Comparison of ENCODE assay signal across 16 cellular contexts in the genomic region with DNA sequence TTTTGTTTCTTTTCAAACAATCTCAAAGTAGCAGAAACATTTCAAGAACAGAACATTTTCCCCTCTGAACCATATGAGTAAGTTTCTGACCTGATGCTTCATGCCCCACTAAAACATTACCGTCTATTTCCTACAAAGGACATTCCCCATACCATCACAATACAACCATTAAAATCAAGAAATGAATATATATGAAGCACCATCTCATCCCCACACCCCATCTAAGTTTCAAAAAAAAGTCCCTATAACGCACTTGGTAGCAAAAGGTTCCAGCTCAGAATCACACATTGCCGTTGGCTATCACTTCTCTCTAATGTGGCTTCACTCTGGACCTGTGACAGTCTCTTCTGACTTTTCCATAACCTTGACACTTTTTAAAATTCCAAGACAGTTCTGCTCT. TPM values are rescaled to one million over a fixed set of nuclear protein-coding genes. Genes with fewer than 3 reads are reported as not detected.
DNase-seq lines count a peak whose midpoint lies in the region; ATAC-seq lines count a peak whose summit lies in the region.
"Had no signal": no experiment of that assay in that cellular context is flagged by ENCODE, and none has a peak within 500 bp of the region (broad histone marks: within the 10 kb centered on the region; RNA-seq: fewer than 3 reads in every experiment).

No MANE protein-coding gene starts in this region.

- H2BK5ac ChIP-seq in trophoblast cell (ENCODE audit: low read depth, low read length, poor library complexity), result no peak overlapping the region

- H2BK120ac ChIP-seq in trophoblast cell (ENCODE audit: insufficient read depth, low read length, poor library complexity), result no peak overlapping the region

- H2BK12ac ChIP-seq in trophoblast cell (ENCODE audit: low read length), result no peak overlapping the region

- H3K4me2 ChIP-seq in trophoblast cell (ENCODE audit: low read length), result no peak overlapping the region

- H4K12ac ChIP-seq in trophoblast cell (ENCODE audit: low read depth, low read length), result no peak overlapping the region

- H3K4me1 ChIP-seq in trophoblast cell (ENCODE audit: control insufficient read depth in 1 of 2, insufficient read depth in 2 of 2, low read length in 2 of 2), result no peaks in the 10 kb centered on the region
- H3K4me1 ChIP-seq: ascending aorta, HAP-1, pancreas had no signal

- CTCF ChIA-PET in activated naive CD4-positive, alpha-beta T cell treated with anti-CD3 and anti-CD28 coated beads for 36 hours (lab: Charles Lee), result interaction anchor here (0.6 to 0.9 kb wide), 3 partner anchors 11 to 317 kb away, joined by 3 read pairs; no protein-coding TSS in a partner anchor

- H2AFZ ChIP-seq in trophoblast cell (ENCODE audit: insufficient read depth, low read length, poor library complexity), result no peak overlapping the region

- no peak overlapping the region for H3K18ac ChIP-seq in trophoblast cell (ENCODE audit: low read length)

- H3K9ac ChIP-seq in trophoblast cell (ENCODE audit: low read length), result no peak overlapping the region

- no peaks in the 10 kb centered on the region for H3K9me3 Mint-ChIP-seq in activated naive CD4-positive, alpha-beta T cell treated with anti-CD3 and anti-CD28 coated beads for 36 hours
- no peaks in the 10 kb centered on the region for H3K9me3 Mint-ChIP-seq in activated T-helper 1 cell treated with anti-CD3 and anti-CD28 coated beads, Interleukin-12 subunit alpha, Interleukin-12 subunit beta, Interleukin-2, Interleukin-4 antibody, amounts not matched to agents 30 ng/mL and 10 ng/mL and 1 ng/mL, durations not matched to agents 14 hours and 24 hours and 36 hours

- no peak overlapping the region for H3K4me3 ChIP-seq in trophoblast cell (ENCODE audit: low read depth, low read length)
- H3K4me3 ChIP-seq: ascending aorta, HAP-1, pancreas had no signal

- ATAC-seq in HG02885 (IDR thresholded peaks at IDR 0.05; ENCODE audit: poor library complexity, unreplicated experiment), result peak; percentile 48
- ATAC-seq: pancreas had no signal

- intact Hi-C loops in activated naive CD4-positive, alpha-beta T cell treated with anti-CD3 and anti-CD28 coated beads for 36 hours (cut with micrococcal nuclease), result loop anchor here (2.0 kb wide), 1 partner anchor 18 kb away; no protein-coding TSS in a partner anchor
- intact Hi-C loops in activated T-helper 1 cell treated with anti-CD3 and anti-CD28 coated beads, Interleukin-12 subunit alpha, Interleukin-12 subunit beta, Interleukin-2, Interleukin-4 antibody, amounts not matched to agents 30 ng/mL and 10 ng/mL and 1 ng/mL, durations not matched to agents 14 hours and 24 hours and 36 hours (cut with micrococcal nuclease), result no loop called here

- H3K14ac ChIP-seq in trophoblast cell (ENCODE audit: low read length), result no peak overlapping the region

- H3K27ac ChIP-seq in trophoblast cell (ENCODE audit: low read depth, low read length), result no peak overlapping the region
- H3K27ac ChIP-seq: ascending aorta, pancreas had no signal

- peak overlapping the region; percentile 82 for H3K27ac Mint-ChIP-seq in activated naive CD4-positive, alpha-beta T cell treated with anti-CD3 and anti-CD28 coated beads for 36 hours
- H3K27ac Mint-ChIP-seq in activated T-helper 1 cell treated with anti-CD3 and anti-CD28 coated beads, Interleukin-12 subunit alpha, Interleukin-12 subunit beta, Interleukin-2, Interleukin-4 antibody, amounts not matched to agents 30 ng/mL and 10 ng/mL and 1 ng/mL, durations not matched to agents 14 hours and 24 hours and 36 hours, result peak overlapping the region; percentile 75

- peak; percentile 30 for DNase-seq in activated naive CD4-positive, alpha-beta T cell treated with anti-CD3 and anti-CD28 coated beads for 36 hours
- DNase-seq in activated naive CD4-positive, alpha-beta T cell treated with anti-CD3 and anti-CD28 coated beads, Interleukin-2, amount 50 U/mL, for 16 hours, result no peak
- DNase-seq in activated T-helper 1 cell treated with anti-CD3 and anti-CD28 coated beads, Interleukin-12 subunit alpha, Interleukin-12 subunit beta, Interleukin-2, Interleukin-4 antibody, amounts not matched to agents 30 ng/mL and 10 ng/mL and 1 ng/mL, durations not matched to agents 14 hours and 24 hours and 36 hours (ENCODE audit: low spot score), result no peak
- no peak for DNase-seq in COR-L47 (lab: John Stamatoyannopoulos, UW)
- DNase-seq in trophoblast cell, result no peak
- DNase-seq in DMS153 (lab: John Stamatoyannopoulos, UW), result no peak
- no peak for DNase-seq in NCI-H2227 (lab: John Stamatoyannopoulos, UW; ENCODE audit: unreplicated experiment)
- DNase-seq: IMR-90; NCI-H1436; NCI-H510A treated with DMSO at 0.1 percent for 48 hours; pancreas; stimulated activated CD4-positive, alpha-beta T cell treated with anti-CD3 and anti-CD28 coated beads, Interleukin-12 subunit alpha, Interleukin-12 subunit beta, amount 100 ng/mL, for 4 hours; T1000 had no signal

- peak overlapping the region; percentile 46 for H3K4me3 Mint-ChIP-seq in activated naive CD4-positive, alpha-beta T cell treated with anti-CD3 and anti-CD28 coated beads for 36 hours
- H3K4me3 Mint-ChIP-seq in activated T-helper 1 cell treated with anti-CD3 and anti-CD28 coated beads, Interleukin-12 subunit alpha, Interleukin-12 subunit beta, Interleukin-2, Interleukin-4 antibody, amounts not matched to agents 30 ng/mL and 10 ng/mL and 1 ng/mL, durations not matched to agents 14 hours and 24 hours and 36 hours, result peak overlapping the region; percentile 0

- no peak overlapping the region for H4K91ac ChIP-seq in trophoblast cell (ENCODE audit: low read depth, low read length)

- peaks cover 4% of the 10 kb centered on the region for H3K36me3 Mint-ChIP-seq in activated naive CD4-positive, alpha-beta T cell treated with anti-CD3 and anti-CD28 coated beads for 36 hours (ENCODE audit: low read depth)
- H3K36me3 Mint-ChIP-seq in activated T-helper 1 cell treated with anti-CD3 and anti-CD28 coated beads, Interleukin-12 subunit alpha, Interleukin-12 subunit beta, Interleukin-2, Interleukin-4 antibody, amounts not matched to agents 30 ng/mL and 10 ng/mL and 1 ng/mL, durations not matched to agents 14 hours and 24 hours and 36 hours (ENCODE audit: low read depth), result peaks cover 31% of the 10 kb centered on the region

- WGBS in trophoblast cell (ENCODE audit: extremely low coverage, insufficient coverage, insufficient read length), result no CpG with 5 or more reads among the region's 3 CpGs

- H2AK5ac ChIP-seq in trophoblast cell (ENCODE audit: low read length), result no peak overlapping the region

- H3K36me3 ChIP-seq in trophoblast cell (ENCODE audit: control insufficient read depth in 1 of 2, insufficient read depth in 2 of 2, low read length in 2 of 2), result no peaks in the 10 kb centered on the region
- H3K36me3 ChIP-seq: ascending aorta, HAP-1, pancreas had no signal

- no peaks in the 10 kb centered on the region for H3K27me3 ChIP-seq in trophoblast cell (ENCODE audit: insufficient read depth, low read length)
- H3K27me3 ChIP-seq: ascending aorta, pancreas had no signal

- H4K8ac ChIP-seq in trophoblast cell (ENCODE audit: low read depth, low read length), result no peak overlapping the region

- H3K79me2 ChIP-seq in trophoblast cell (ENCODE audit: control insufficient read depth, insufficient read depth, low read length, poor library complexity), result no peaks in the 10 kb centered on the region

- H3K27me3 Mint-ChIP-seq in activated naive CD4-positive, alpha-beta T cell treated with anti-CD3 and anti-CD28 coated beads for 36 hours (ENCODE audit: low read depth), result no peaks in the 10 kb centered on the region
- no peaks in the 10 kb centered on the region for H3K27me3 Mint-ChIP-seq in activated T-helper 1 cell treated with anti-CD3 and anti-CD28 coated beads, Interleukin-12 subunit alpha, Interleukin-12 subunit beta, Interleukin-2, Interleukin-4 antibody, amounts not matched to agents 30 ng/mL and 10 ng/mL and 1 ng/mL, durations not matched to agents 14 hours and 24 hours and 36 hours (ENCODE audit: insufficient read depth)

- H3K9me3 ChIP-seq in trophoblast cell (ENCODE audit: insufficient read depth, low read depth, low read length), result no peaks in the 10 kb centered on the region
- H3K9me3 ChIP-seq: ascending aorta, HAP-1, pancreas had no signal

- peaks cover 73% of the 10 kb centered on the region for H3K4me1 Mint-ChIP-seq in activated naive CD4-positive, alpha-beta T cell treated with anti-CD3 and anti-CD28 coated beads for 36 hours (ENCODE audit: low read depth)
- H3K4me1 Mint-ChIP-seq in activated T-helper 1 cell treated with anti-CD3 and anti-CD28 coated beads, Interleukin-12 subunit alpha, Interleukin-12 subunit beta, Interleukin-2, Interleukin-4 antibody, amounts not matched to agents 30 ng/mL and 10 ng/mL and 1 ng/mL, durations not matched to agents 14 hours and 24 hours and 36 hours (ENCODE audit: low read depth), result peaks cover 71% of the 10 kb centered on the region

- no peak overlapping the region for H3K4ac ChIP-seq in trophoblast cell (ENCODE audit: low read depth, low read length)

- no peak overlapping the region for H3K23ac ChIP-seq in trophoblast cell (ENCODE audit: low read length)

- no peaks in the 10 kb centered on the region for H3K79me1 ChIP-seq in trophoblast cell (ENCODE audit: low read length)

RNA-seq across cellular contexts. Expression of a gene that starts 6.0 kb away (rescaled TPM):
- total RNA-seq in activated naive CD4-positive, alpha-beta T cell treated with anti-CD3 and anti-CD28 coated beads for 36 hours, result 10 to 100 TPM; 41.4 to 43.7 TPM
- total RNA-seq in activated T-helper 1 cell treated with anti-CD3 and anti-CD28 coated beads, Interleukin-12 subunit alpha, Interleukin-12 subunit beta, Interleukin-2, Interleukin-4 antibody, amounts not matched to agents 30 ng/mL and 10 ng/mL and 1 ng/mL, durations not matched to agents 14 hours and 24 hours and 36 hours, result 80.6 and 81.8 TPM in 2 replicates
- polyA plus RNA-seq in trophoblast cell (2013), result 14.0 and 14.5 TPM in 2 replicates
